16 cellular contexts compared by ENCODE assay signal in genomic region chr19:33386361-33386858, GRCh38.
"Had no signal": no experiment of that assay in that cellular context is flagged by ENCODE, and none has a peak within 500 bp of the region (broad histone marks: within the 10 kb centered on the region; RNA-seq: fewer than 3 reads in every experiment).

No MANE protein-coding gene starts in this region.

- H3K9me3 ChIP-seq: sigmoid colon, tibial artery, vagina had no signal

- H3K4me3 ChIP-seq: sigmoid colon, tibial artery, vagina had no signal

- DNase-seq: activated CD4-positive, alpha-beta T cell treated with anti-CD3 and anti-CD28 coated beads for 1 hour; activated CD4-positive, alpha-beta T cell treated with anti-CD3 and anti-CD28 coated beads, Interleukin-2, amount 50 U/mL, for 48 hours; activated naive CD4-positive, alpha-beta T cell treated with anti-CD3 and anti-CD28 coated beads for 36 hours; effector memory CD8-positive, alpha-beta T cell; naive thymus-derived CD4-positive, alpha-beta T cell; sigmoid colon; stimulated activated CD4-positive, alpha-beta T cell treated with anti-CD3 and anti-CD28 coated beads, Interleukin-2, amount 100 ng/mL, for 48 hours; stimulated activated CD8-positive, alpha-beta memory T cell treated with anti-CD3 and anti-CD28 coated beads, Interleukin-4, amount 100 ng/mL, for 48 hours; tibial artery had no signal

- H3K27ac ChIP-seq: epithelial cell of prostate, sigmoid colon, tibial artery, vagina had no signal

- H3K27me3 ChIP-seq: sigmoid colon, tibial artery, vagina had no signal

- H3K27me3 Mint-ChIP-seq: central memory CD8-positive, alpha-beta T cell; effector memory CD8-positive, alpha-beta T cell; naive thymus-derived CD4-positive, alpha-beta T cell; progenitor cell of endocrine pancreas; stimulated activated naive CD8-positive, alpha-beta T cell treated with anti-CD3 and anti-CD28 coated beads, Interleukin-15, Interleukin-2, amounts not matched to agents 100 ng/mL and 50 ng/mL, for 24 hours had no signal

- ATAC-seq: effector memory CD8-positive, alpha-beta T cell; naive thymus-derived CD4-positive, alpha-beta T cell had no signal

- H3K4me3 Mint-ChIP-seq: activated naive CD4-positive, alpha-beta T cell treated with anti-CD3 and anti-CD28 coated beads for 36 hours; activated T-helper 1 cell treated with anti-CD3 and anti-CD28 coated beads, Interleukin-12 subunit alpha, Interleukin-12 subunit beta, Interleukin-2, Interleukin-4 antibody, amounts not matched to agents 30 ng/mL and 10 ng/mL and 1 ng/mL, durations not matched to agents 14 hours and 24 hours and 36 hours; central memory CD8-positive, alpha-beta T cell; effector memory CD8-positive, alpha-beta T cell; naive thymus-derived CD4-positive, alpha-beta T cell; stimulated activated naive CD8-positive, alpha-beta T cell treated with anti-CD3 and anti-CD28 coated beads, Interleukin-15, Interleukin-2, amounts not matched to agents 100 ng/mL and 50 ng/mL, for 24 hours; T-helper 2 cell treated with Interferon-gamma antibody and Interleukin-4, amounts not matched to agents 5 μg/mL and 100 μg/mL, for 36 hours had no signal

- H3K9me3 Mint-ChIP-seq: activated naive CD4-positive, alpha-beta T cell treated with anti-CD3 and anti-CD28 coated beads for 36 hours; activated T-helper 1 cell treated with anti-CD3 and anti-CD28 coated beads, Interleukin-12 subunit alpha, Interleukin-12 subunit beta, Interleukin-2, Interleukin-4 antibody, amounts not matched to agents 30 ng/mL and 10 ng/mL and 1 ng/mL, durations not matched to agents 14 hours and 24 hours and 36 hours; central memory CD8-positive, alpha-beta T cell; effector memory CD8-positive, alpha-beta T cell; stimulated activated naive CD8-positive, alpha-beta T cell treated with anti-CD3 and anti-CD28 coated beads, Interleukin-15, Interleukin-2, amounts not matched to agents 100 ng/mL and 50 ng/mL, for 24 hours; T-helper 2 cell treated with Interferon-gamma antibody and Interleukin-4, amounts not matched to agents 5 μg/mL and 100 μg/mL, for 36 hours had no signal

- H3K27ac Mint-ChIP-seq: activated naive CD4-positive, alpha-beta T cell treated with anti-CD3 and anti-CD28 coated beads for 36 hours; activated T-helper 1 cell treated with anti-CD3 and anti-CD28 coated beads, Interleukin-12 subunit alpha, Interleukin-12 subunit beta, Interleukin-2, Interleukin-4 antibody, amounts not matched to agents 30 ng/mL and 10 ng/mL and 1 ng/mL, durations not matched to agents 14 hours and 24 hours and 36 hours; stimulated activated naive CD8-positive, alpha-beta T cell treated with anti-CD3 and anti-CD28 coated beads, Interleukin-15, Interleukin-2, amounts not matched to agents 100 ng/mL and 50 ng/mL, for 24 hours; T-helper 2 cell treated with Interferon-gamma antibody and Interleukin-4, amounts not matched to agents 5 μg/mL and 100 μg/mL, for 36 hours had no signal
